In genomic region chr5:136754216-136754615, GRCh38 we compare ENCODE assay signal across 23 cellular contexts.
"Had no signal": no experiment of that assay in that cellular context is flagged by ENCODE, and none has a peak within 500 bp of the region (broad histone marks: within the 10 kb centered on the region; RNA-seq: fewer than 3 reads in every experiment).

No MANE protein-coding gene starts in this region.

- FAIRE-seq: frontal cortex had no signal

- DNase-seq: activated CD4-positive, alpha-beta memory T cell treated with anti-CD3 and anti-CD28 coated beads for 36 hours; activated CD4-positive, alpha-beta T cell treated with anti-CD3 and anti-CD28 coated beads for 36 hours; activated CD4-positive, alpha-beta T cell treated with anti-CD3 and anti-CD28 coated beads, Interleukin-2, amount 10 ng/mL, durations not matched to agents 24 days and 14 days; activated CD4-positive, CD25-positive, alpha-beta regulatory T cell; activated CD4-positive, CD25-positive, alpha-beta regulatory T cell treated with anti-CD3 and anti-CD28 coated beads, Interleukin-2, amount 50 U/mL, for 72 hours; activated CD8-positive, alpha-beta memory T cell treated with anti-CD3 and anti-CD28 coated beads, Interleukin-2, amount 10 ng/mL, durations not matched to agents 7 days and 5 days; activated CD8-positive, alpha-beta memory T cell treated with anti-CD3 and anti-CD28 coated beads, Interleukin-2, amount 50 U/mL, for 4 hours; activated CD8-positive, alpha-beta T cell treated with anti-CD3 and anti-CD28 coated beads, Interleukin-2, amount 10 ng/mL, durations not matched to agents 7 days and 5 days; activated gamma-delta T cell; activated naive CD4-positive, alpha-beta T cell; activated naive CD4-positive, alpha-beta T cell treated with anti-CD3 and anti-CD28 coated beads, Interleukin-2, amount 10 ng/mL, durations not matched to agents 7 days and 5 days; activated naive CD8-positive, alpha-beta T cell treated with anti-CD3 and anti-CD28 coated beads, Interleukin-2, amount 10 ng/mL, durations not matched to agents 7 days and 5 days; activated T-cell treated with anti-CD3 and anti-CD28 coated beads, Interleukin-2, amount 50 U/mL, for 1 hour; activated T-cell treated with anti-CD3 and anti-CD28 coated beads, Interleukin-2, amount 50 U/mL, for 48 hours; central memory CD4-positive, alpha-beta T cell; cerebellar nuclear complex; dorsolateral prefrontal cortex; effector memory CD4-positive, alpha-beta T cell; endodermal cell; foreskin fibroblast; glutamatergic neuron; T-helper 2 cell had no signal
